1 cellular context compared by ENCODE assay signal in the genomic region with DNA sequence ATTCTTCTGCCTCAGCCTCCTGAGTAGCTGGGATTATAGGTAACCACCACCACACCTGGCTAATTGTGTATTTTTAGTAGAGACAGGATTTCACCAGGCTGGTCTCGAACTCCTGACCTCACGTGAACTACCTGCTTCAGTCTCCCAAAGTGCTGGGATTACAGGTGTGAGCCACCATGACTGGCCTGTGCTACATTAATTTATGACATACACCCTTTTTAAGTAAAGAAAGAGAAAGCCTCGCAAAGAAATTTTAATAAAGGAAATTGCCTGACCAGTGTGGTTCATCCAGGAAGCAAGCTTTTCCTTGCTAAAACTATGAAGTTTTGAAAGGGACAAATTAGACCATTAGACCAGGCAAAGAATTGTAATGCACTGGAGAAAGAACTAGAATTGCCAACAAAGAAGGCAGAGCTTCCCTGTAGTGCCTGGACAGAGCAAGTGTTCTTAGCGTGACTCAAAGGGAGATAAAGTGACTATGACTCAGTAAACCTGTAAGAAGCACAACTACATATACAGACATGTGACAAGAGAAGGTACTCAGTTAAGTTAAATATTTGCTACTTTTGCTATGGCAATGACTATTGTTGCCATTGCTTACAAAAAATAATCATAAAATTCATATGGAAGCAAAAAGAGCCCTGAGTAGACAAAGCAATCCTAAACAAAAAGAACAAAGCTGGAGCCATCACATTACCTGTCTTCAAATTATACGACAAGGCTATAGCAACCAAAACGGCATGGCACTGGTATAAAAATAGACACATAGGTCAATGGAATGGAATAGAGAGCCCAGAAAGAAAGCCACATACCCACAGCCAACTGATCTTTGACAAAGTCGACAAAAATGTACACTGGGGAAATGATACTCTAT.
TF ChIP-seq lines count a peak whose summit lies in the region.

No MANE protein-coding gene starts in this region.

TF ChIP-seq in SK-N-SH, 30 proteins besides CTCF, POLR2A, EP300 and RAD21 (continued from another document):
- TF ChIP-seq IRF3 (IDR thresholded peaks at IDR 0.05; ENCODE audit: low read depth, low read length) (no peak), GABPA (IDR thresholded peaks at IDR 0.05; ENCODE audit: low read depth) (no peak), TCF12 (IDR thresholded peaks at IDR 0.05) (no peak), CHD2 (IDR thresholded peaks at IDR 0.05; ENCODE audit: low read length, partially characterized antibody) (no peak)
